In genomic region chr17:39674179-39674578, GRCh38 we compare ENCODE assay signal across 17 cellular contexts. TPM values are rescaled to one million over a fixed set of nuclear protein-coding genes. Genes with fewer than 3 reads are reported as not detected.
A peak's percentile ranks its signal among the peaks of the same experiment; 100 is the strongest.
DNase-seq lines count a peak whose midpoint lies in the region; TF ChIP-seq lines count a peak whose summit lies in the region.
"Had no signal": no experiment of that assay in that cellular context is flagged by ENCODE, and none has a peak within 500 bp of the region (broad histone marks: within the 10 kb centered on the region; RNA-seq: fewer than 3 reads in every experiment).

No MANE protein-coding gene starts in this region.

- no peaks in the 10 kb centered on the region for H3K9me3 ChIP-seq in BLaER1 treated with 17β-estradiol and CSF1 and Interleukin-3, amounts not matched to agents 10 nM and 100 nM (replicated peaks in 1 of 11)
- no peaks in the 10 kb centered on the region for H3K9me3 ChIP-seq in WERI-Rb-1 (ENCODE audit: severe bottlenecking)
- no peaks in the 10 kb centered on the region for H3K9me3 ChIP-seq in neuronal stem cell (replicated peaks in 1 of 2; ENCODE audit: control insufficient read depth in 2 of 2, insufficient read depth in 1 of 2, low read depth in 1 of 2, low read length in 2 of 2)

- H3K18ac ChIP-seq in neuronal stem cell (ENCODE audit: low read length), result no peak overlapping the region

- H2BK5ac ChIP-seq in neuronal stem cell (ENCODE audit: low read length), result no peak overlapping the region

- H4K20me1 ChIP-seq in BLaER1 treated with 17β-estradiol and CSF1 and Interleukin-3, amounts not matched to agents 10 nM and 100 nM, result peaks cover 0 to 43% (median 0%) of the 10 kb centered on the region in 11 experiments; a peak in 2 of 22 replicates

- H2AK5ac ChIP-seq in neuronal stem cell (ENCODE audit: low read depth, low read length), result peak overlapping the region; percentile 23

- no peak overlapping the region for H2BK12ac ChIP-seq in neuronal stem cell (ENCODE audit: low read length)

- no peak overlapping the region for H2AFZ ChIP-seq in neuronal stem cell (ENCODE audit: low read length)
- H2AFZ ChIP-seq: neural progenitor cell had no signal

- H3K4me3 ChIP-seq in BLaER1 treated with 17β-estradiol and CSF1 and Interleukin-3, amounts not matched to agents 10 nM and 100 nM, result peak overlapping the region in 1 of 10 experiments; percentile 24; a peak in 2 of 20 replicates
- H3K4me3 ChIP-seq in WERI-Rb-1 (ENCODE audit: low read depth, low read length) (no peak overlapping the region), neuronal stem cell (ENCODE audit: low read length in 2 of 2) (no peak overlapping the region)
- H3K4me3 ChIP-seq: neural progenitor cell had no signal

- H3K9me3 Mint-ChIP-seq in type B pancreatic cell (no peaks in the 10 kb centered on the region), HFFc6 (no peaks in the 10 kb centered on the region)
- H3K9me3 Mint-ChIP-seq: activated naive CD8-positive, alpha-beta T cell treated with anti-CD3 and anti-CD28 coated beads, Interleukin-2, amount 10 ng/mL, durations not matched to agents 7 days and 5 days; activated T-helper 2 cell treated with anti-CD3 and anti-CD28 coated beads, Interferon-gamma antibody, Interleukin-2, Interleukin-4, amounts not matched to agents 10 μg/mL and 5 μg/mL and 100 μg/mL, durations not matched to agents 14 hours and 24 hours and 36 hours; brain; H9; neural progenitor cell had no signal

- TF ChIP-seq CTCF in WERI-Rb-1 (IDR thresholded peaks at IDR 0.05; ENCODE audit: low read depth, low read length) (no peak), type B pancreatic cell (conservative IDR thresholded peaks at IDR 0.05) (no peak), HFFc6 (IDR thresholded peaks at IDR 0.05) (no peak)

- H3K14ac ChIP-seq in neuronal stem cell (ENCODE audit: low read length), result no peak overlapping the region

- H3K27ac Mint-ChIP-seq in type B pancreatic cell (no peak overlapping the region), HFFc6 (no peak overlapping the region)
- H3K27ac Mint-ChIP-seq: activated naive CD8-positive, alpha-beta T cell treated with anti-CD3 and anti-CD28 coated beads, Interleukin-2, amount 10 ng/mL, durations not matched to agents 7 days and 5 days; activated T-helper 2 cell treated with anti-CD3 and anti-CD28 coated beads, Interferon-gamma antibody, Interleukin-2, Interleukin-4, amounts not matched to agents 10 μg/mL and 5 μg/mL and 100 μg/mL, durations not matched to agents 14 hours and 24 hours and 36 hours; brain; H9; neural progenitor cell had no signal

- H3K9ac ChIP-seq in BLaER1 treated with 17β-estradiol and CSF1 and Interleukin-3, amounts not matched to agents 10 nM and 100 nM, result peak overlapping the region in 8 of 11 experiments; percentile 16 to 78 (median 62); a peak in 12 of 22 replicates
- H3K9ac ChIP-seq in neuronal stem cell (ENCODE audit: low read depth, low read length, poor library complexity), result peak overlapping the region; percentile 7
- H3K9ac ChIP-seq: neural progenitor cell had no signal

- no peak overlapping the region for H3K4ac ChIP-seq in neuronal stem cell (ENCODE audit: low read length)

- H3K79me1 ChIP-seq in neuronal stem cell (ENCODE audit: low read depth, low read length), result no peaks in the 10 kb centered on the region

- no peaks in the 10 kb centered on the region; a peak in 1 of 22 replicates for H3K36me3 ChIP-seq in BLaER1 treated with 17β-estradiol and CSF1 and Interleukin-3, amounts not matched to agents 10 nM and 100 nM
- H3K36me3 ChIP-seq in WERI-Rb-1 (peaks cover 7% of the 10 kb centered on the region; the same call in 1 of the 2 replicates), neuronal stem cell (replicated peaks in 1 of 2; ENCODE audit: control insufficient read depth in 2 of 2, insufficient read depth in 2 of 2, low read length in 2 of 2) (peaks cover 4 to 8% of the 10 kb centered on the region in 2 donors)
- H3K36me3 ChIP-seq: neural progenitor cell had no signal

- H2BK120ac ChIP-seq in neuronal stem cell (ENCODE audit: low read depth, low read length), result no peak overlapping the region

- H3K36me3 Mint-ChIP-seq in type B pancreatic cell, result no peaks in the 10 kb centered on the region
- no peaks in the 10 kb centered on the region for H3K36me3 Mint-ChIP-seq in HFFc6 (ENCODE audit: low read depth)
- H3K36me3 Mint-ChIP-seq: activated naive CD8-positive, alpha-beta T cell treated with anti-CD3 and anti-CD28 coated beads, Interleukin-2, amount 10 ng/mL, durations not matched to agents 7 days and 5 days; brain; neural progenitor cell had no signal

- no peak overlapping the region for H4K8ac ChIP-seq in neuronal stem cell (ENCODE audit: low read depth, low read length)

- H3K27me3 Mint-ChIP-seq in type B pancreatic cell (peaks cover 3% of the 10 kb centered on the region), HFFc6 (ENCODE audit: insufficient read depth) (peaks cover 20% of the 10 kb centered on the region)

- H2BK15ac ChIP-seq in neuronal stem cell (ENCODE audit: low read length), result no peak overlapping the region

- no peak overlapping the region for H4K91ac ChIP-seq in neuronal stem cell (ENCODE audit: low read depth, low read length, poor library complexity)

- no CpG with 5 or more reads among the region's 5 CpGs for WGBS in neuronal stem cell (ENCODE audit: extremely low coverage in 2 of 2, insufficient read length in 2 of 2, insufficient replicate concordance in 1 of 2), 2 donors

- no peak overlapping the region for H3K23ac ChIP-seq in neuronal stem cell (ENCODE audit: low read depth, low read length, poor library complexity)

- DNase-seq in WERI-Rb-1 (no peak), neuronal stem cell (ENCODE audit: low spot score) (no peak), SW 1271 (lab: John Stamatoyannopoulos, UW) (no peak), type B pancreatic cell (ENCODE audit: extremely low spot score, unreplicated experiment) (no peak), HFFc6 (no peak)
- DNase-seq: activated CD4-positive, alpha-beta T cell treated with anti-CD3 and anti-CD28 coated beads for 48 hours; activated naive CD8-positive, alpha-beta T cell treated with anti-CD3 and anti-CD28 coated beads, Interleukin-2, amount 10 ng/mL, durations not matched to agents 7 days and 5 days; foreskin fibroblast; H9; midbrain; RPMI8226 had no signal

- peaks cover 10% of the 10 kb centered on the region for H3K4me1 Mint-ChIP-seq in type B pancreatic cell (ENCODE audit: unreplicated experiment)
- H3K4me1 Mint-ChIP-seq in HFFc6 (ENCODE audit: low read depth), result peaks cover 9% of the 10 kb centered on the region; the same call in 1 of the 2 replicates

- peak overlapping the region in 8 of 11 experiments; percentile 61 to 84 (median 79); a peak in 16 of 22 replicates for H3K27ac ChIP-seq in BLaER1 treated with 17β-estradiol and CSF1 and Interleukin-3, amounts not matched to agents 10 nM and 100 nM
- H3K27ac ChIP-seq in WERI-Rb-1, result peak overlapping the region; percentile 44
- no peak overlapping the region for H3K27ac ChIP-seq in neuronal stem cell (replicated peaks; ENCODE audit: low read length)
- H3K27ac ChIP-seq: neural progenitor cell had no signal

- H3K4me2 ChIP-seq in BLaER1 treated with 17β-estradiol and CSF1 and Interleukin-3, amounts not matched to agents 10 nM and 100 nM, result peak overlapping the region; percentile 75 to 97 (median 89)
- H3K4me2 ChIP-seq in neuronal stem cell (ENCODE audit: insufficient read depth, low read length, poor library complexity, severe bottlenecking), result no peak overlapping the region
- H3K4me2 ChIP-seq: neural progenitor cell had no signal

- peaks cover 6 to 24% (median 13%) of the 10 kb centered on the region in 11 experiments for H3K27me3 ChIP-seq in BLaER1 treated with 17β-estradiol and CSF1 and Interleukin-3, amounts not matched to agents 10 nM and 100 nM
- no peaks in the 10 kb centered on the region for H3K27me3 ChIP-seq in WERI-Rb-1 (ENCODE audit: insufficient read depth, low read depth, severe bottlenecking)
- H3K27me3 ChIP-seq in neuronal stem cell (ENCODE audit: control insufficient read depth in 3 of 3, insufficient read depth in 3 of 3, low read depth in 1 of 3, low read length in 3 of 3), result peaks cover 0 to 15% (median 12%) of the 10 kb centered on the region in 3 experiments

- H3K4me1 ChIP-seq in BLaER1 treated with 17β-estradiol and CSF1 and Interleukin-3, amounts not matched to agents 10 nM and 100 nM, result peaks cover 52 to 91% (median 78%) of the 10 kb centered on the region in 10 experiments
- no peaks in the 10 kb centered on the region for H3K4me1 ChIP-seq in neuronal stem cell (ENCODE audit: control insufficient read depth in 2 of 2, insufficient read depth in 1 of 2, low read depth in 1 of 2, low read length in 2 of 2)
- H3K4me1 ChIP-seq: neural progenitor cell had no signal

- no peak overlapping the region for H3K4me3 Mint-ChIP-seq in type B pancreatic cell
- no peak overlapping the region for H3K4me3 Mint-ChIP-seq in HFFc6
- H3K4me3 Mint-ChIP-seq: activated naive CD8-positive, alpha-beta T cell treated with anti-CD3 and anti-CD28 coated beads, Interleukin-2, amount 10 ng/mL, durations not matched to agents 7 days and 5 days; brain; H9; neural progenitor cell had no signal

RNA-seq across cellular contexts. Expression of gene PNMT, which starts 5.9 kb away (rescaled TPM):
- 0.95 TPM for polyA plus RNA-seq in neuronal stem cell (2013, experiment 1 of 2)
- 1.0 TPM for polyA plus RNA-seq in neuronal stem cell (2013, experiment 2 of 2)
- 3.3 and 5.4 TPM in 2 replicates for total RNA-seq in type B pancreatic cell (ENCODE audit: low replicate concordance)
- total RNA-seq in HFFc6 (2021; fragmentation: NEBNext Ultra II Directional; extraction: Animal tissue kit (Norgen Biotek cat#: 25700)), result under 1 TPM in 1 of 6 experiments, not detected in 5; 0.26 TPM
- total RNA-seq: activated naive CD8-positive, alpha-beta T cell treated with anti-CD3 and anti-CD28 coated beads, Interleukin-2, amount 10 ng/mL, durations not matched to agents 7 days and 5 days; activated T-helper 2 cell treated with anti-CD3 and anti-CD28 coated beads, Interferon-gamma antibody, Interleukin-2, Interleukin-4, amounts not matched to agents 10 μg/mL and 5 μg/mL and 100 μg/mL, durations not matched to agents 14 hours and 24 hours and 36 hours; Daoy; pulmonary artery endothelial cell had no signal

RNA-seq across cellular contexts. Expression of gene TCAP, which starts 9.0 kb away (rescaled TPM):
- 0.88 TPM for polyA plus RNA-seq in neuronal stem cell (2013, experiment 1 of 2)
- polyA plus RNA-seq in neuronal stem cell (2013, experiment 2 of 2), result 0.87 TPM
- 1.5 and 2.4 TPM in 2 replicates for total RNA-seq in type B pancreatic cell (ENCODE audit: low replicate concordance)
- total RNA-seq in HFFc6 (2021; fragmentation: NEBNext Ultra II Directional; extraction: Animal tissue kit (Norgen Biotek cat#: 25700)), result under 1 TPM; 0.09 to 0.51 (median 0.14) TPM
- total RNA-seq: Daoy had no signal

RNA-seq across cellular contexts. Expression of gene PGAP3, which starts 13.7 kb away (rescaled TPM):
- 10.1 TPM for polyA plus RNA-seq in neuronal stem cell (2013, experiment 1 of 2)
- polyA plus RNA-seq in neuronal stem cell (2013, experiment 2 of 2), result 11.1 TPM
- total RNA-seq in type B pancreatic cell (ENCODE audit: low replicate concordance), result 23.5 and 31.5 TPM in 2 replicates
- total RNA-seq in HFFc6 (2021; fragmentation: NEBNext Ultra II Directional; extraction: Animal tissue kit (Norgen Biotek cat#: 25700)), result 10 to 100 TPM in 5 of 6 experiments, 1 to 10 TPM in 1; 9.9 to 15.5 (median 12.7) TPM

RNA-seq across cellular contexts. Expression of gene ERBB2, which starts 25.7 kb away (rescaled TPM):
- polyA plus RNA-seq in neuronal stem cell (2013, experiment 1 of 2), result 69.2 TPM
- 69.0 TPM for polyA plus RNA-seq in neuronal stem cell (2013, experiment 2 of 2)
- 123 and 230 TPM in 2 replicates for total RNA-seq in type B pancreatic cell (ENCODE audit: low replicate concordance)
- 10 to 100 TPM; 51.9 to 67.2 (median 61.0) TPM for total RNA-seq in HFFc6 (2021; fragmentation: NEBNext Ultra II Directional; extraction: Animal tissue kit (Norgen Biotek cat#: 25700))

RNA-seq across cellular contexts. Expression of gene STARD3, which starts 37.2 kb away (rescaled TPM):
- polyA plus RNA-seq in neuronal stem cell (2013, experiment 1 of 2), result 65.0 TPM
- polyA plus RNA-seq in neuronal stem cell (2013, experiment 2 of 2), result 70.1 TPM
- total RNA-seq in type B pancreatic cell (ENCODE audit: low replicate concordance), result 52.0 and 62.0 TPM in 2 replicates
- 10 to 100 TPM; 44.0 to 52.3 (median 46.3) TPM for total RNA-seq in HFFc6 (2021; fragmentation: NEBNext Ultra II Directional; extraction: Animal tissue kit (Norgen Biotek cat#: 25700))
